ENCODE assay signal across 27 cellular contexts in genomic region chr16:47480410-47480809, GRCh38.
"Had no signal": no experiment of that assay in that cellular context is flagged by ENCODE, and none has a peak within 500 bp of the region (broad histone marks: within the 10 kb centered on the region; RNA-seq: fewer than 3 reads in every experiment).

No MANE protein-coding gene starts in this region.

- FAIRE-seq: colon had no signal

- H3K27ac ChIP-seq: adrenal gland, SK-N-MC, WERI-Rb-1 had no signal

- H3K27me3 Mint-ChIP-seq: activated naive CD8-positive, alpha-beta T cell treated with anti-CD3 and anti-CD28 coated beads, Interleukin-2, amount 10 ng/mL, durations not matched to agents 7 days and 5 days had no signal

- H3K9me3 ChIP-seq: adrenal gland had no signal

- DNase-seq: activated CD4-positive, alpha-beta T cell treated with anti-CD3 and anti-CD28 coated beads for 4 hours; activated CD4-positive, alpha-beta T cell treated with anti-CD3 and anti-CD28 coated beads, Interleukin-2, amount 50 U/mL, for 4 hours; activated CD8-positive, alpha-beta memory T cell treated with anti-CD3 and anti-CD28 coated beads, Interleukin-2, amount 50 U/mL, for 48 hours; activated CD8-positive, alpha-beta T cell treated with anti-CD3 and anti-CD28 coated beads, Interleukin-2, amount 10 ng/mL, durations not matched to agents 7 days and 5 days; activated naive CD4-positive, alpha-beta T cell treated with anti-CD3 and anti-CD28 coated beads, Interleukin-2, amount 50 U/mL, for 16 hours; activated naive CD8-positive, alpha-beta T cell treated with anti-CD3 and anti-CD28 coated beads, Interleukin-2, amount 10 ng/mL, durations not matched to agents 7 days and 5 days; activated T-cell treated with anti-CD3 and anti-CD28 coated beads, Interleukin-2, amount 50 U/mL, for 1 hour; adrenal gland; anterior cingulate cortex; cerebellar nuclear complex; MV-4-11; NCI-H1092 treated with DMSO at 0.1 percent for 48 hours; NCI-H1417 treated with DMSO at 0.1 percent for 48 hours; NCI-H1694 treated with DMSO at 0.1 percent for 48 hours; NCI-H2029 treated with DMSO at 0.1 percent for 48 hours; NCI-H345; NCI-H510A treated with DMSO at 0.1 percent for 48 hours; NCI-H69; OCI-M1; RPMI8226; T-helper 1 cell; WERI-Rb-1 had no signal

- H3K27me3 ChIP-seq: adrenal gland had no signal

- ATAC-seq: activated CD4-positive, CD25-positive, alpha-beta regulatory T cell treated with anti-CD3 and anti-CD28 coated beads, Interleukin-2, amount 50 U/mL, for 24 hours; activated CD8-positive, alpha-beta T cell treated with anti-CD3 and anti-CD28 coated beads, Interleukin-2, amount 10 ng/mL, durations not matched to agents 7 days and 5 days; Panc1; Right ventricle myocardium inferior had no signal

- H3K27ac Mint-ChIP-seq: activated CD8-positive, alpha-beta T cell treated with anti-CD3 and anti-CD28 coated beads, Interleukin-2, amount 10 ng/mL, durations not matched to agents 7 days and 5 days; activated naive CD8-positive, alpha-beta T cell treated with anti-CD3 and anti-CD28 coated beads, Interleukin-2, amount 10 ng/mL, durations not matched to agents 7 days and 5 days had no signal

- H3K9me3 Mint-ChIP-seq: activated naive CD8-positive, alpha-beta T cell treated with anti-CD3 and anti-CD28 coated beads, Interleukin-2, amount 10 ng/mL, durations not matched to agents 7 days and 5 days had no signal

- H3K36me3 ChIP-seq: adrenal gland, WERI-Rb-1 had no signal

- H3K4me1 Mint-ChIP-seq: activated naive CD8-positive, alpha-beta T cell treated with anti-CD3 and anti-CD28 coated beads, Interleukin-2, amount 10 ng/mL, durations not matched to agents 7 days and 5 days had no signal

- H3K4me3 Mint-ChIP-seq: activated CD8-positive, alpha-beta T cell treated with anti-CD3 and anti-CD28 coated beads, Interleukin-2, amount 10 ng/mL, durations not matched to agents 7 days and 5 days; activated naive CD8-positive, alpha-beta T cell treated with anti-CD3 and anti-CD28 coated beads, Interleukin-2, amount 10 ng/mL, durations not matched to agents 7 days and 5 days had no signal

- H3K4me3 ChIP-seq: adrenal gland, SK-N-MC had no signal
